ENCODE assay signal across 17 cellular contexts in the genomic region with DNA sequence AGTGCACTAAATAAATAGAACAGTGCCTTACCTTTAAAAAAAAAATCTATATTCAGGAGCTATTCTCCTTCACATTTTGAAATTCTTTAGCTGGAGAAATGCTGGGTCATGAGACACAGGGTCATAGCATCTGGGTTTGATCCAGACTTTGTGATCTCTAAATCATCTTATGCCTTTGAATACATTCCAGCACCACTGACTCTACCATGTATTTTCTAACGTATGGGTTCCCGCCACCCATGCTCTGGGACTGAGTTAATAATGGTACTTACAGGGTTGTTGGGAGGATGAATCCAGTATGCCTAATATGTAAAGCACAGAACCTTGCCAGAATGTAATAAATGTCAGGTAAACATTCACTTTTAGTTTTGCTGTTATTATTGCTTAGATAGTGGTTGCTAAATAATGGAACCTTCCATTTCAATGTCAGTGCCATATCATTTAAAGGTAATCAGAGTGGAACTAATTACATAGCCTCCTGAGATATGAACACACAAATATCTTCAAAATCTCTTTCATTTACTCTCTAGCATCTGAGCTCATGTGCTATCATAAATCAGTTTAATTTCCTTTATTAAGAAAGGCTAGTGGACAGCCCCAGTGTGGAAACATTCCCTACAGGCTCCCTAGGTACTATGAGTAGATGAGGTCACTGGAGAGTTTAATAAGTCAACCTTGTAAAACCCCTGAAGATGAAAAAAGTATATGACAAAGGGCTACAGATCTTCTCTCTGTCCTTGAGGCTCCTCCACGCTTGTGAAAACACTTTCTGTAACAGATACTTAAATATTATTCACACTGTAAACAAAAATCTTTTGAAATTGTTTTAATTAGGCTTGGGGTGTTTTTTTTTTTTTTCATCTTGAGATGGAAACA.
DNase-seq lines count a peak whose midpoint lies in the region; ATAC-seq and TF ChIP-seq lines count a peak whose summit lies in the region.
"Had no signal": no experiment of that assay in that cellular context is flagged by ENCODE, and none has a peak within 500 bp of the region (broad histone marks: within the 10 kb centered on the region; RNA-seq: fewer than 3 reads in every experiment).

No MANE protein-coding gene starts in this region.

- DNase-seq in GM03348 (ENCODE audit: low spot score) (peak; percentile 29), NCI-H69 (lab: John Stamatoyannopoulos, UW) (peak; percentile 86), fibroblast of mammary gland (ENCODE audit: low read depth) (peak; percentile 83), retinal pigment epithelial cell (ENCODE audit: low read depth) (peak; percentile 55), islet precursor cell (no peak)
- no peak for DNase-seq in activated naive CD8-positive, alpha-beta T cell treated with anti-CD3 and anti-CD28 coated beads for 36 hours
- DNase-seq: activated CD8-positive, alpha-beta memory T cell treated with anti-CD3 and anti-CD28 coated beads for 24 hours; C1 segment of cervical spinal cord; immature natural killer cell; mucosa of descending colon; posterior cingulate gyrus; SIG-M5; stimulated activated CD4-positive, alpha-beta T cell treated with anti-CD3 and anti-CD28 coated beads, Interleukin-15, amount 100 ng/mL, for 24 hours had no signal

- ATAC-seq in HG02884 (IDR thresholded peaks at IDR 0.05; ENCODE audit: unreplicated experiment) (no peak), GM21423 (IDR thresholded peaks at IDR 0.05; ENCODE audit: unreplicated experiment) (no peak)
- ATAC-seq: GM12878, mucosa of descending colon had no signal

- no peaks in the 10 kb centered on the region for H3K4me1 Mint-ChIP-seq in activated naive CD8-positive, alpha-beta T cell treated with anti-CD3 and anti-CD28 coated beads for 36 hours
- H3K4me1 Mint-ChIP-seq: immature natural killer cell had no signal

- H3K4me3 ChIP-seq in fibroblast of mammary gland (ENCODE audit: control insufficient read depth, low read depth, low read length) (no peak overlapping the region), retinal pigment epithelial cell (ENCODE audit: low read length) (no peak overlapping the region)
- H3K4me3 ChIP-seq: ascending aorta, GM12878, mucosa of descending colon had no signal

- H3K27me3 Mint-ChIP-seq in activated naive CD8-positive, alpha-beta T cell treated with anti-CD3 and anti-CD28 coated beads for 36 hours = peaks cover 7% of the 10 kb centered on the region

- no peak overlapping the region for H3K4me3 Mint-ChIP-seq in activated naive CD8-positive, alpha-beta T cell treated with anti-CD3 and anti-CD28 coated beads for 36 hours
- H3K4me3 Mint-ChIP-seq: immature natural killer cell had no signal

- no peak for TF ChIP-seq CTCF in fibroblast of mammary gland (conservative IDR thresholded peaks at IDR 0.05; ENCODE audit: control insufficient read depth, insufficient read depth, low read depth, low read length)
- no peak for TF ChIP-seq CTCF in retinal pigment epithelial cell (conservative IDR thresholded peaks at IDR 0.05; ENCODE audit: low read depth, low read length)

- no peak overlapping the region for H3K27ac Mint-ChIP-seq in activated naive CD8-positive, alpha-beta T cell treated with anti-CD3 and anti-CD28 coated beads for 36 hours
- H3K27ac Mint-ChIP-seq: immature natural killer cell had no signal

- H3K9me3 Mint-ChIP-seq in activated naive CD8-positive, alpha-beta T cell treated with anti-CD3 and anti-CD28 coated beads for 36 hours = no peaks in the 10 kb centered on the region

- H3K36me3 Mint-ChIP-seq in activated naive CD8-positive, alpha-beta T cell treated with anti-CD3 and anti-CD28 coated beads for 36 hours = no peaks in the 10 kb centered on the region
- H3K36me3 Mint-ChIP-seq: immature natural killer cell had no signal

Comparison
In these comparisons a context has a peak if more than half of its experiments do, and no peak if none do; other contexts are left out.
1. DNase-seq: peak in GM03348 (single experiment), NCI-H69 (single experiment), fibroblast of mammary gland (single experiment) and retinal pigment epithelial cell (single experiment); none in islet precursor cell (single experiment) and activated naive CD8-positive, alpha-beta T cell treated with anti-CD3 and anti-CD28 coated beads for 36 hours (single experiment).